In the genomic region with DNA sequence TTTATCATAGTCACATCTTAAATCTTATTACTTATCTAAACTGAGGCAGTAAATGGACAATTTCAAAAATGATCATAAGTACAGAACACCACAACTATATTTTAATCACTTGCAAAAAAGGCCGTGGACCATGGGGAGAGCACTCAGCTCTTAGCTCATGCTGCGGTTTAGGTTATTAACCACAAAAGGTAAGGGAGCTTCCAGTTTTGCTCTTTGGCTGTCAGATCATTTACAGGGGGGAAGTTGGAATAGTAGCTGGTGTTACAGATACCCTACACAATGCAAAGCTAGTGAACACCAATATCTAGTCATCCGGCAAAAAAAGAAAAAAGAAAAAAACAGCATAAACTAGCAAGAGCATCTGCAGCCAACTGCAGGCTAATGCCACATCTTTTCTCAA, we compare ENCODE assay signal across 24 cellular contexts.
"Had no signal": no experiment of that assay in that cellular context is flagged by ENCODE, and none has a peak within 500 bp of the region (broad histone marks: within the 10 kb centered on the region; RNA-seq: fewer than 3 reads in every experiment).

No MANE protein-coding gene starts in this region.

- DNase-seq: activated B cell treated with CpG ODN at 0.5 μM for 24 hours; activated CD4-positive, alpha-beta memory T cell treated with anti-CD3 and anti-CD28 coated beads for 36 hours; activated CD4-positive, alpha-beta T cell treated with anti-CD3 and anti-CD28 coated beads for 1 hour; activated CD4-positive, alpha-beta T cell treated with anti-CD3 and anti-CD28 coated beads, Interleukin-2, amount 10 ng/mL, durations not matched to agents 7 days and 5 days; activated CD8-positive, alpha-beta memory T cell treated with anti-CD3 and anti-CD28 coated beads for 24 hours; activated effector memory CD4-positive, alpha-beta T cell treated with anti-CD3 and anti-CD28 coated beads, Interleukin-2, amount 50 U/mL, for 16 hours; activated naive CD4-positive, alpha-beta T cell treated with Interleukin-2 at 50 U/mL for 16 hours; activated naive CD8-positive, alpha-beta T cell treated with anti-CD3 and anti-CD28 coated beads, Interleukin-2, amount 50 U/mL, for 24 hours; activated T-cell treated with anti-CD3 and anti-CD28 coated beads, Interleukin-2, amount 50 U/mL, for 4 hours; amniotic stem cell; KBM-7; MG63; NCI-H1105 treated with DMSO at 0.1 percent for 48 hours; NCI-H1436 treated with DMSO at 0.1 percent for 48 hours; NCI-H187 treated with DMSO at 0.1 percent for 48 hours; NCI-H2171 treated with DMSO at 0.1 percent for 48 hours; NCI-H226; NCI-H526 treated with DMSO at 0.1 percent for 48 hours; PC-3; SIG-M5; T-helper 17 cell; T-helper 9 cell had no signal

- ATAC-seq: activated naive CD4-positive, alpha-beta T cell treated with anti-CD3 and anti-CD28 coated beads, Interleukin-2, amount 50 U/mL, for 72 hours; activated naive CD8-positive, alpha-beta T cell treated with anti-CD3 and anti-CD28 coated beads, Interleukin-2, amount 50 U/mL, for 24 hours; activated T-cell treated with anti-CD3 and anti-CD28 coated beads, Interleukin-2, amount 50 U/mL, for 4 hours; PC-3; T-helper 17 cell had no signal

- H3K4me3 ChIP-seq: ascending aorta, MG63 had no signal

- H3K27me3 ChIP-seq: ascending aorta, MG63 had no signal

- H3K27ac ChIP-seq: ascending aorta had no signal

- H3K4me1 ChIP-seq: ascending aorta had no signal
